In the genomic region with DNA sequence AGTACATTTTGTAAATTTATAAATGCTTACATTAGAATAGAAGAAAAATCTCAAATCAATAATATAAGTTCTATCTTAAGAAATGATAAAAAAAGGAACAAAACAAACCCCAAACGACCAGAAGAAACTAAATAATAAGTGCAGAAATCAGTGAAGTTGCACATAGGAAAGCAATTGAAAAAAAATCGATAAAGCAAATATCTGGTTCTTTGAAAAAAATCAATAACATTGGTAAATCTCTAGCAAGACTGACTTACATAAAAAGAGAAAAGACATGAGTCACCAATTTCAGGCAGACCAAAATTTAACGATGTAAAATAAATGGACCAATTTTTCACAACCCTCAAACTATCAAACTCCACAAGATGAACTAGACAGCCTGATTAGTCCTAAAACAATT, we compare ENCODE assay signal across 11 cellular contexts.
"Had no signal": no experiment of that assay in that cellular context is flagged by ENCODE, and none has a peak within 500 bp of the region (broad histone marks: within the 10 kb centered on the region; RNA-seq: fewer than 3 reads in every experiment).

No MANE protein-coding gene starts in this region.

- H2AFZ ChIP-seq: GM23248, GM23338 had no signal

- H3K9me3 ChIP-seq: HAP-1 had no signal

- FAIRE-seq: H1, H54 had no signal

- H3K9ac ChIP-seq: GM23248 had no signal

- H3K4me3 ChIP-seq: GM23248, GM23338, HAP-1 had no signal

- H3K4me1 ChIP-seq: HAP-1 had no signal

- ATAC-seq: GM23338, HCT116 had no signal

- H3K36me3 ChIP-seq: HAP-1 had no signal

- H3K27ac ChIP-seq: GM23248 had no signal

- DNase-seq: GM23248, GOT3, H7, H9, HCEC 1CT, HFFc6 had no signal

- H3K4me2 ChIP-seq: GM23338 had no signal
